12 cellular contexts compared by ENCODE assay signal in genomic region chr9:91150273-91151013, GRCh38.
DNase-seq lines count a peak whose midpoint lies in the region; ATAC-seq and TF ChIP-seq lines count a peak whose summit lies in the region.
"Had no signal": no experiment of that assay in that cellular context is flagged by ENCODE, and none has a peak within 500 bp of the region (broad histone marks: within the 10 kb centered on the region; RNA-seq: fewer than 3 reads in every experiment).

No MANE protein-coding gene starts in this region.

- no peaks in the 10 kb centered on the region for H3K36me3 ChIP-seq in CD4-positive, CD25-positive, alpha-beta regulatory T cell (ENCODE audit: control insufficient read depth, insufficient read depth, low read length)
- no peaks in the 10 kb centered on the region for H3K36me3 ChIP-seq in osteoblast (ENCODE audit: insufficient read depth, low read length)
- H3K36me3 ChIP-seq: HAP-1, prostate gland had no signal

- ATAC-seq in CD4-positive, CD25-positive, alpha-beta regulatory T cell (ENCODE audit: low read depth in 2 of 2): no peak
- no peak for ATAC-seq in activated naive CD4-positive, alpha-beta T cell treated with anti-CD3 and anti-CD28 coated beads, Interleukin-2, amount 50 U/mL, for 72 hours
- ATAC-seq in GM18861 (IDR thresholded peaks at IDR 0.05; ENCODE audit: unreplicated experiment): no peak

- no peak overlapping the region for H3K27ac ChIP-seq in CD4-positive, CD25-positive, alpha-beta regulatory T cell (ENCODE audit: insufficient read depth, low read length, poor library complexity, severe bottlenecking)
- peak overlapping the region; percentile 67 for H3K27ac ChIP-seq in HL-60 (replicated peaks)
- H3K27ac ChIP-seq in osteoblast (ENCODE audit: low read depth, low read length): peak overlapping the region; percentile 64
- H3K27ac ChIP-seq: C4-2B had no signal

- H3K9me3 Mint-ChIP-seq in CD4-positive, CD25-positive, alpha-beta regulatory T cell: peaks cover 0 to 8% (median 3%) of the 10 kb centered on the region in 7 donors
- peaks cover 22 to 24% of the 10 kb centered on the region in 2 donors for H3K9me3 Mint-ChIP-seq in activated naive CD4-positive, alpha-beta T cell treated with anti-CD3 and anti-CD28 coated beads, Interleukin-2, amount 50 U/mL, for 72 hours
- H3K9me3 Mint-ChIP-seq in Calu3 (ENCODE audit: low read depth, unreplicated experiment): peaks cover 3% of the 10 kb centered on the region

- CTCF ChIA-PET in Calu3 (lab: Charles Lee): no interaction called here

- H3K27me3 ChIP-seq in CD4-positive, CD25-positive, alpha-beta regulatory T cell (ENCODE audit: control insufficient read depth, insufficient read depth, low read length): no peaks in the 10 kb centered on the region
- H3K27me3 ChIP-seq in HL-60 (ENCODE audit: insufficient read depth, poor library complexity, severe bottlenecking): no peaks in the 10 kb centered on the region
- H3K27me3 ChIP-seq in osteoblast (ENCODE audit: insufficient read depth, low read length): no peaks in the 10 kb centered on the region

- TF ChIP-seq CTCF in HL-60 (IDR thresholded peaks at IDR 0.05; ENCODE audit: insufficient read depth, low read length): no peak
- no peak for TF ChIP-seq CTCF in osteoblast (IDR thresholded peaks at IDR 0.05; ENCODE audit: extremely low read depth, low read depth, low read length)
- no peak for TF ChIP-seq CTCF in Calu3 (IDR thresholded peaks at IDR 0.05; ENCODE audit: unreplicated experiment)

- H3K9me3 ChIP-seq in CD4-positive, CD25-positive, alpha-beta regulatory T cell (ENCODE audit: control insufficient read depth in 2 of 2, low read length in 2 of 2): peaks cover 0 to 3% of the 10 kb centered on the region in 2 experiments
- no peaks in the 10 kb centered on the region for H3K9me3 ChIP-seq in osteoblast (ENCODE audit: low read depth, low read length)
- H3K9me3 ChIP-seq: HAP-1, prostate gland had no signal

- no peak overlapping the region for H2AFZ ChIP-seq in osteoblast (ENCODE audit: low read length)

- peak overlapping the region in 3 of 4 donors; percentile 1 to 22 (median 22) for H3K4me3 Mint-ChIP-seq in CD4-positive, CD25-positive, alpha-beta regulatory T cell
- no peak overlapping the region for H3K4me3 Mint-ChIP-seq in Calu3 (ENCODE audit: low read depth, unreplicated experiment)

- intact Hi-C loops in Calu3 (cut with micrococcal nuclease; ENCODE audit: unreplicated experiment): no loop called here

- H3K79me2 ChIP-seq in osteoblast (ENCODE audit: insufficient read depth, low read length): no peaks in the 10 kb centered on the region

- H3K4me1 Mint-ChIP-seq in CD4-positive, CD25-positive, alpha-beta regulatory T cell: peaks cover 6 to 43% (median 31%) of the 10 kb centered on the region in 4 donors
- H3K4me1 Mint-ChIP-seq in Calu3 (ENCODE audit: low read depth, unreplicated experiment): no peaks in the 10 kb centered on the region

- H3K4me1 ChIP-seq in CD4-positive, CD25-positive, alpha-beta regulatory T cell (ENCODE audit: control insufficient read depth, insufficient read depth, low read length, poor library complexity, severe bottlenecking): peaks cover 24% of the 10 kb centered on the region
- H3K4me1 ChIP-seq in osteoblast (ENCODE audit: insufficient read depth, low read length): peaks cover 14% of the 10 kb centered on the region
- H3K4me1 ChIP-seq: HAP-1, prostate gland had no signal

- no peaks in the 10 kb centered on the region for H3K27me3 Mint-ChIP-seq in CD4-positive, CD25-positive, alpha-beta regulatory T cell
- H3K27me3 Mint-ChIP-seq in Calu3 (ENCODE audit: unreplicated experiment): no peaks in the 10 kb centered on the region

- no peaks in the 10 kb centered on the region for H4K20me1 ChIP-seq in osteoblast (ENCODE audit: insufficient read depth, low read length)

- BruUV-seq in Calu3 (replicated peaks; lab: Mats Ljungman, UMichigan): no TSS peak

- H3K4me2 ChIP-seq in osteoblast (ENCODE audit: insufficient read depth, low read length): no peak overlapping the region

- DNase-seq in CD4-positive, CD25-positive, alpha-beta regulatory T cell: no peak
- DNase-seq in HL-60 (ENCODE audit: low read depth in 1 of 2, low spot score in 1 of 2): no peak
- DNase-seq in activated naive CD4-positive, alpha-beta T cell treated with anti-CD3 and anti-CD28 coated beads, Interleukin-2, amount 50 U/mL, for 72 hours (ENCODE audit: low spot score in 2 of 2): no peak
- no peak for DNase-seq in osteoblast (ENCODE audit: insufficient read length, low spot score, missing footprints)
- no peak for DNase-seq in Calu3
- DNase-seq in stimulated activated CD4-positive, alpha-beta T cell treated with anti-CD3 and anti-CD28 coated beads, Interleukin-15, amount 100 ng/mL, for 24 hours: no peak
- DNase-seq in NCI-H2081 treated with DMSO at 0.1 percent for 48 hours (lab: John Stamatoyannopoulos, UW): no peak
- DNase-seq: NCI-H2171 treated with DMSO at 0.1 percent for 48 hours had no signal

- no peaks in the 10 kb centered on the region for H3K36me3 Mint-ChIP-seq in CD4-positive, CD25-positive, alpha-beta regulatory T cell
- H3K36me3 Mint-ChIP-seq in activated naive CD4-positive, alpha-beta T cell treated with anti-CD3 and anti-CD28 coated beads, Interleukin-2, amount 50 U/mL, for 72 hours: peaks cover 31 to 61% of the 10 kb centered on the region in 2 donors
- H3K36me3 Mint-ChIP-seq in Calu3 (ENCODE audit: insufficient read depth, unreplicated experiment): no peaks in the 10 kb centered on the region

- peak overlapping the region in 2 of 3 donors; percentile 49 to 72 for H3K27ac Mint-ChIP-seq in CD4-positive, CD25-positive, alpha-beta regulatory T cell
- H3K27ac Mint-ChIP-seq in activated naive CD4-positive, alpha-beta T cell treated with anti-CD3 and anti-CD28 coated beads, Interleukin-2, amount 50 U/mL, for 72 hours: peak overlapping the region; percentile 84 to 100
- no peak overlapping the region for H3K27ac Mint-ChIP-seq in Calu3 (ENCODE audit: unreplicated experiment)

- peak overlapping the region; percentile 8 for H3K4me3 ChIP-seq in CD4-positive, CD25-positive, alpha-beta regulatory T cell (ENCODE audit: low read depth, low read length)
- H3K4me3 ChIP-seq in HL-60 (replicated peaks; ENCODE audit: insufficient read depth, low read length): no peak overlapping the region
- no peak overlapping the region for H3K4me3 ChIP-seq in osteoblast (ENCODE audit: insufficient read depth, low read length)
- H3K4me3 ChIP-seq: HAP-1, prostate gland had no signal
